In the genomic region with DNA sequence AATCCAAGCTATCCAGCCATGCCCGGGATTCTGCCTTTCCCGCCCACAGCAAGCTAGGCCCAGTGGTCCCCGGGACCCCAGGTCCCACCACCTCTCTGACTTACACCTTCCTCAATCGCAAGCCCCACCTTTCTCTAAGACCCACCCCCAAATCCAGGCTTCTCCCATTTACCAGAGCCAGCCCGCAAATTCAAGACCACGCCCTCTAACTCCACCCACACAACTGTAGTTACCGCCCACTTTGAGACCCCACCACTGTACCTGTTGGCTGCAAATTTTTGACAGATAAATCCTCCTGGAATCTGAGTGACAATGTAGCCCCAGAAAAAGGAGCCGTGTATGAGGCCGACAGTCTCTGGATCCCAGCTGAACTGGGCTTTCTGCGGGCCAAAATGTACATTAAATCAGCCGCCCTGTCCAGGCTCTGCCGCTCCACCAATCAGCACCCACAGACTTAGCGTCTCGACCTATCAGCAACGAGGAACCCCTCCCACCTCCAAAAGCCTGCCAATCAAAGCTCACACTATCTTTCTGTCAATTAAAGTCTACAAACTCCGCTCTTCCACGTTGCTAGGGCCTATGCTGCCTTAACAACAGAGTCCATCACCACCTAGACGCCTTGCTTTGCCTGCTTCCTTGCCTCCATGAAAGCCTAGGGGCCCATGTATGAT, we compare ENCODE assay signal across 2 cellular contexts.
A peak's percentile ranks its signal among the peaks of the same experiment; 100 is the strongest.
TF ChIP-seq lines count a peak whose summit lies in the region.

No MANE protein-coding gene starts in this region.

TF ChIP-seq in HEK293T, 16 proteins besides CTCF, POLR2A, EP300 and RAD21:
- TF ChIP-seq NFRKB (IDR thresholded peaks at IDR 0.05) (no peak), PKNOX1 (IDR thresholded peaks at IDR 0.05) (peak; percentile 90)
TF ChIP-seq in HEK293T: peak in this region for 1.

TF ChIP-seq in GM12878, 131 proteins besides CTCF, POLR2A, EP300 and RAD21:
- TF ChIP-seq ATF7 (IDR thresholded peaks at IDR 0.05; ENCODE audit: low read depth) (no peak), SPI1 (IDR thresholded peaks at IDR 0.05; ENCODE audit: borderline replicate concordance, insufficient read depth, low read depth, low read length) (no peak), PBX3 (IDR thresholded peaks at IDR 0.05; ENCODE audit: insufficient replicate concordance, low read depth, low read length) (peak; percentile 22), ZBED1 (IDR thresholded peaks at IDR 0.05; ENCODE audit: borderline replicate concordance) (no peak), RAD51 (IDR thresholded peaks at IDR 0.05) (no peak), LARP7 (IDR thresholded peaks at IDR 0.05) (no peak), PAX8 (IDR thresholded peaks at IDR 0.05) (no peak), PKNOX1 (IDR thresholded peaks at IDR 0.05) (peak; percentile 68), JUNB (IDR thresholded peaks at IDR 0.05) (no peak), HDGF (IDR thresholded peaks at IDR 0.05) (no peak), KLF5 (IDR thresholded peaks at IDR 0.05; ENCODE audit: partially characterized antibody) (no peak), CREB1 (IDR thresholded peaks at IDR 0.05; ENCODE audit: low read depth) (no peak), MEF2A (IDR thresholded peaks at IDR 0.05; ENCODE audit: insufficient read depth, low read depth, low read length) (no peak), SP1 (IDR thresholded peaks at IDR 0.05; ENCODE audit: low read depth, low read length) (peak; percentile 45)
TF ChIP-seq in GM12878: peak in this region for 3.
